In genomic region chr10:54131833-54132232, GRCh38 we compare ENCODE assay signal across 1 cellular context.
TF ChIP-seq lines count a peak whose summit lies in the region.

No MANE protein-coding gene starts in this region.

TF ChIP-seq in GM12878, 131 proteins besides CTCF, POLR2A, EP300 and RAD21 (continues in another document):
- TF ChIP-seq ZSCAN29 (IDR thresholded peaks at IDR 0.05) (peak; percentile 93), BCL3 (IDR thresholded peaks at IDR 0.05; ENCODE audit: borderline replicate concordance, insufficient read depth, low read depth, low read length, poor library complexity, severe bottlenecking) (no peak), CHD1 (IDR thresholded peaks at IDR 0.05; ENCODE audit: low read depth, low read length) (no peak), ZNF274 (IDR thresholded peaks at IDR 0.05; ENCODE audit: insufficient read depth, insufficient read length) (no peak), MTA2 (IDR thresholded peaks at IDR 0.05; ENCODE audit: low read depth) (peak; percentile 91), GABPA (IDR thresholded peaks at IDR 0.05; ENCODE audit: low read depth) (peak; percentile 38; the same call in 1 of the 2 replicates), SMC3 (IDR thresholded peaks at IDR 0.05; ENCODE audit: borderline replicate concordance, low read length) (no peak), CEBPB (IDR thresholded peaks at IDR 0.05; ENCODE audit: borderline replicate concordance in 1 of 2, low read depth in 2 of 2, low read length in 2 of 2) (peak in 1 of 2 experiments; percentile 42; a peak in 1 of 4 replicates), NFIC (IDR thresholded peaks at IDR 0.05; ENCODE audit: low read depth, low read length) (peak; percentile 92; the same call in 1 of the 2 replicates), JUNB (IDR thresholded peaks at IDR 0.05) (peak; percentile 94), IRF5 (IDR thresholded peaks at IDR 0.05; ENCODE audit: borderline replicate concordance) (no peak), KAT2A (conservative IDR thresholded peaks at IDR 0.05; ENCODE audit: control insufficient read depth, low read depth, low read length) (no peak), PKNOX1 (IDR thresholded peaks at IDR 0.05) (peak; percentile 95), TAF1 (IDR thresholded peaks at IDR 0.05; ENCODE audit: borderline replicate concordance, low read depth, low read length) (no peak), ATF2 (IDR thresholded peaks at IDR 0.05; ENCODE audit: low read length) (peak; percentile 83), PML (IDR thresholded peaks at IDR 0.05; ENCODE audit: low read length) (no peak), RAD51 (IDR thresholded peaks at IDR 0.05) (peak; percentile 63; the same call in 1 of the 2 replicates), NBN (IDR thresholded peaks at IDR 0.05) (0 out of 2 replicates have a peak, but pooled peaks have one; percentile 23), MEF2B (IDR thresholded peaks at IDR 0.05; ENCODE audit: partially characterized antibody, poor library complexity, severe bottlenecking) (peak; percentile 48), IKZF1 (conservative IDR thresholded peaks at IDR 0.05) (peak; percentile 63), NRF1 (conservative IDR thresholded peaks at IDR 0.05; ENCODE audit: low read depth, low read length) (no peak), ZBTB33 (IDR thresholded peaks at IDR 0.05) (no peak), WRNIP1 (IDR thresholded peaks at IDR 0.05; ENCODE audit: borderline replicate concordance, low read depth, low read length) (no peak), HDGF (IDR thresholded peaks at IDR 0.05) (no peak), IKZF2 (IDR thresholded peaks at IDR 0.05) (peak; percentile 70 to 78; a peak in 3 of 4 replicates), RELB (IDR thresholded peaks at IDR 0.05; ENCODE audit: low read depth) (peak; percentile 96), POLR2AphosphoS2 (IDR thresholded peaks at IDR 0.05; ENCODE audit: low read depth, low read length) (no peak), MXI1 (IDR thresholded peaks at IDR 0.05; ENCODE audit: low read depth, low read length) (peak; percentile 28; the same call in 1 of the 2 replicates), PBX3 (IDR thresholded peaks at IDR 0.05; ENCODE audit: insufficient replicate concordance, low read depth, low read length) (peak; percentile 81), BHLHE40 (IDR thresholded peaks at IDR 0.05; ENCODE audit: borderline replicate concordance in 1 of 2, low read depth in 2 of 2, low read length in 1 of 2) (peak in 1 of 2 experiments; percentile 50; a peak in 1 of 4 replicates), MLLT1 (IDR thresholded peaks at IDR 0.05) (0 out of 2 replicates have a peak, but pooled peaks have one; percentile 7), NR2C1 (IDR thresholded peaks at IDR 0.05) (no peak), CBFB (IDR thresholded peaks at IDR 0.05; ENCODE audit: low read depth) (0 out of 2 replicates have a peak, but pooled peaks have one; percentile 42), RUNX3 (IDR thresholded peaks at IDR 0.05; ENCODE audit: low read length) (peak; percentile 75; the same call in 1 of the 2 replicates), ZNF622 (IDR thresholded peaks at IDR 0.05) (no peak), CBX3 (IDR thresholded peaks at IDR 0.05; ENCODE audit: borderline replicate concordance, low read depth) (no peak), BCL11A (IDR thresholded peaks at IDR 0.05; ENCODE audit: low read depth, low read length) (peak; percentile 82), SIX5 (IDR thresholded peaks at IDR 0.05; ENCODE audit: low read depth, low read length, severe bottlenecking) (no peak), CREM (IDR thresholded peaks at IDR 0.05; ENCODE audit: low read depth) (peak; percentile 69), ATF7 (IDR thresholded peaks at IDR 0.05; ENCODE audit: low read depth) (peak; percentile 97), ZNF217 (IDR thresholded peaks at IDR 0.05) (0 out of 2 replicates have a peak, but pooled peaks have one; percentile 12), BMI1 (IDR thresholded peaks at IDR 0.05; ENCODE audit: borderline replicate concordance) (peak; percentile 59; the same call in 1 of the 2 replicates), IRF4 (IDR thresholded peaks at IDR 0.05; ENCODE audit: low read depth, low read length) (peak; percentile 62; the same call in 1 of the 2 replicates), NR2F1 (conservative IDR thresholded peaks at IDR 0.05) (0 out of 2 replicates have a peak, but pooled peaks have one; percentile 19), GATAD2B (conservative IDR thresholded peaks at IDR 0.05; ENCODE audit: low read depth) (0 out of 2 replicates have a peak, but pooled peaks have one; percentile 46), SREBF2 (IDR thresholded peaks at IDR 0.05; ENCODE audit: low read length) (no peak), FOXM1 (IDR thresholded peaks at IDR 0.05; ENCODE audit: low read depth, low read length) (peak; percentile 68; the same call in 1 of the 2 replicates), ZNF24 (IDR thresholded peaks at IDR 0.05) (0 out of 2 replicates have a peak, but pooled peaks have one; percentile 19), RELA (IDR thresholded peaks at IDR 0.05; ENCODE audit: borderline replicate concordance, partially characterized antibody) (peak; percentile 86), CREB1 (IDR thresholded peaks at IDR 0.05; ENCODE audit: low read depth) (0 out of 2 replicates have a peak, but pooled peaks have one; percentile 37), TCF7 (IDR thresholded peaks at IDR 0.05; ENCODE audit: borderline replicate concordance) (peak; percentile 45; the same call in 1 of the 2 replicates), ZBED1 (IDR thresholded peaks at IDR 0.05; ENCODE audit: borderline replicate concordance) (peak; percentile 65; the same call in 1 of the 2 replicates), ZNF687 (IDR thresholded peaks at IDR 0.05) (0 out of 2 replicates have a peak, but pooled peaks have one; percentile 33)
